Comparison of ENCODE assay signal across 24 cellular contexts in the genomic region with DNA sequence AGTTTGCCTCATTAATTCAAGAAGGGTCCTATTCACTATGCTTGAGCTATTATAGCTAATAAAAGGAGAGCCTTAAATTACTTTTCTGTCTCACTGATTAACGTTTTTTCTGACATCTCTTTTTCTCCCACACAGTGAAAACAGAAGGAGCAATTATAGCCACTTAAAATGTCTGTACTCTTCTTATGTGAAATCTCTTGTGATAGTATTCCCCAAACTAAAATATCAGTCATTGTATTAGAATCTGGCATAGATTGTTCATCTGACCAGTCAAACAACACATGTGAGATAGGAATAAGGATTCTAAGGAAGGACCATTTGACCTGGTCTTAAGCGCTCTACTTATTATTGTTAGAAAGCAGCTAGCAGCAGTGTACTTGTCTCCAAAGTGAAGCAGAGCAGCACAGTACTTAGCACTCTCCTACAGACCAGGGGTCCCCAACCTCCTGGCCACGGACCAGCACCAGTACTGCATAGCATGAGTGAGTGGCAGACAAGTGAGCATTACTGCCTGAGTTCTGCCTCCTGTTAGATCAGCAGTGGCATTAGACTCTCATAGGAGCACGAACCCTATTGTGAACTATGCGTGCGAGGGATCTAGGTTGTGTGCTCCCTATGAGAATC.
DNase-seq lines count a peak whose midpoint lies in the region; ATAC-seq and TF ChIP-seq lines count a peak whose summit lies in the region.
"Had no signal": no experiment of that assay in that cellular context is flagged by ENCODE, and none has a peak within 500 bp of the region (broad histone marks: within the 10 kb centered on the region; RNA-seq: fewer than 3 reads in every experiment).

No MANE protein-coding gene starts in this region.

- no peaks in the 10 kb centered on the region for H3K9me3 ChIP-seq in Loucy (ENCODE audit: insufficient read depth, low read depth, low read length)
- H3K9me3 ChIP-seq in heart right ventricle, result no peaks in the 10 kb centered on the region
- no peaks in the 10 kb centered on the region for H3K9me3 ChIP-seq in neuronal stem cell (replicated peaks in 1 of 2; ENCODE audit: control insufficient read depth in 2 of 2, insufficient read depth in 1 of 2, low read depth in 1 of 2, low read length in 2 of 2)
- H3K9me3 ChIP-seq: adrenal gland, lower lobe of right lung, mucosa of descending colon, upper lobe of left lung had no signal

- 78 to 82% methylated on average over 6 of the region's 6 CpGs for WGBS in heart right ventricle, 2 donors
- no CpG with 5 or more reads among the region's 6 CpGs for WGBS in neuronal stem cell (ENCODE audit: extremely low coverage in 2 of 2, insufficient read length in 2 of 2, insufficient replicate concordance in 1 of 2), 2 donors

- peak in 4 of 8 donors; percentile 29 to 61 (median 57) for ATAC-seq in heart right ventricle
- ATAC-seq: activated CD8-positive, alpha-beta memory T cell treated with anti-CD3 and anti-CD28 coated beads, Interleukin-2, amount 10 ng/mL, durations not matched to agents 7 days and 5 days; HCT116; lower lobe of right lung; mucosa of descending colon; Panc1 had no signal

- peak overlapping the region; percentile 5 for H3K4me2 ChIP-seq in Loucy (ENCODE audit: low read depth, low read length, poor library complexity, severe bottlenecking)
- H3K4me2 ChIP-seq in neuronal stem cell (ENCODE audit: insufficient read depth, low read length, poor library complexity, severe bottlenecking), result no peak overlapping the region

- intact Hi-C loops in heart right ventricle (cut with DNase I), result no loop called here

- H2AK5ac ChIP-seq in neuronal stem cell (ENCODE audit: low read depth, low read length), result no peak overlapping the region

- H2BK120ac ChIP-seq in neuronal stem cell (ENCODE audit: low read depth, low read length), result no peak overlapping the region

- no peak overlapping the region for H3K4ac ChIP-seq in neuronal stem cell (ENCODE audit: low read length)

- H3K36me3 ChIP-seq in Loucy (ENCODE audit: insufficient read depth, low read length) (peaks cover 9% of the 10 kb centered on the region; the same call in 1 of the 2 replicates), heart right ventricle (peaks cover 0 to 6% (median 0%) of the 10 kb centered on the region in 9 donors), neuronal stem cell (replicated peaks in 1 of 2; ENCODE audit: control insufficient read depth in 2 of 2, insufficient read depth in 2 of 2, low read length in 2 of 2) (peaks cover 0 to 19% of the 10 kb centered on the region in 2 donors)
- H3K36me3 ChIP-seq: adrenal gland, brain microvascular endothelial cell, lower lobe of right lung, upper lobe of left lung had no signal

- H4K20me1 ChIP-seq in Loucy (ENCODE audit: insufficient read depth, low read length, poor library complexity, severe bottlenecking), result no peaks in the 10 kb centered on the region

- no peaks in the 10 kb centered on the region for H3K79me1 ChIP-seq in neuronal stem cell (ENCODE audit: low read depth, low read length)

- H3K4me1 ChIP-seq in Loucy (ENCODE audit: insufficient read depth, low read length, poor library complexity, severe bottlenecking), result peaks cover 56% of the 10 kb centered on the region
- H3K4me1 ChIP-seq in heart right ventricle, result peaks cover 0 to 34% (median 21%) of the 10 kb centered on the region in 9 donors
- H3K4me1 ChIP-seq in neuronal stem cell (ENCODE audit: control insufficient read depth in 2 of 2, insufficient read depth in 1 of 2, low read depth in 1 of 2, low read length in 2 of 2), result peaks cover 4 to 5% of the 10 kb centered on the region in 2 donors
- H3K4me1 ChIP-seq: lower lobe of right lung had no signal

- DNase-seq in DMS79 (lab: John Stamatoyannopoulos, UW) (peak; percentile 92), heart right ventricle (no peak), neuronal stem cell (ENCODE audit: low spot score) (no peak), RPMI8226 (no peak)
- no peak for DNase-seq in activated CD4-positive, alpha-beta T cell treated with anti-CD3 and anti-CD28 coated beads for 4 hours
- no peak for DNase-seq in stimulated activated CD4-positive, alpha-beta T cell treated with anti-CD3 and anti-CD28 coated beads, Interleukin-4, amount 100 ng/mL, for 1 hour
- DNase-seq: activated CD4-positive, alpha-beta T cell treated with anti-CD3 and anti-CD28 coated beads, Interleukin-2, amount 50 U/mL, for 1 hour; activated CD8-positive, alpha-beta memory T cell treated with anti-CD3 and anti-CD28 coated beads, Interleukin-2, amount 10 ng/mL, durations not matched to agents 7 days and 5 days; activated naive CD4-positive, alpha-beta T cell treated with Interleukin-2 at 50 U/mL for 16 hours; adrenal gland; brain microvascular endothelial cell; Calu3; kidney; lower lobe of right lung; mucosa of descending colon; NCI-H1694 treated with DMSO at 0.1 percent for 48 hours; NCI-H526 treated with DMSO at 0.1 percent for 48 hours; nucleus accumbens; T1000; upper lobe of left lung had no signal

- H3K9ac ChIP-seq in Loucy (ENCODE audit: low read depth, low read length, poor library complexity, severe bottlenecking), result peak overlapping the region; percentile 30
- H3K9ac ChIP-seq in neuronal stem cell (ENCODE audit: low read depth, low read length, poor library complexity), result no peak overlapping the region

- no peak overlapping the region for H2BK15ac ChIP-seq in neuronal stem cell (ENCODE audit: low read length)

- no peak overlapping the region for H3K14ac ChIP-seq in neuronal stem cell (ENCODE audit: low read length)

- TF ChIP-seq CTCF in Loucy (conservative IDR thresholded peaks at IDR 0.05; ENCODE audit: low read length) (no peak), heart right ventricle (IDR thresholded peaks at IDR 0.05) (no peak)

- H3K9me2 ChIP-seq in Loucy (replicated peaks; ENCODE audit: low read depth, low read length), result no peaks in the 10 kb centered on the region

- no peak overlapping the region for H3K4me3 ChIP-seq in Loucy (ENCODE audit: low read length, poor library complexity, severe bottlenecking)
- no peak overlapping the region for H3K4me3 ChIP-seq in heart right ventricle
- no peak overlapping the region for H3K4me3 ChIP-seq in neuronal stem cell (ENCODE audit: low read length in 2 of 2)
- H3K4me3 ChIP-seq: adrenal gland, lower lobe of right lung, mucosa of descending colon, skin epidermis, upper lobe of left lung had no signal

- no peak overlapping the region for H3K18ac ChIP-seq in neuronal stem cell (ENCODE audit: low read length)

- no peaks in the 10 kb centered on the region for H3K27me3 ChIP-seq in Loucy (ENCODE audit: insufficient read depth, low read length, poor library complexity, severe bottlenecking)
- H3K27me3 ChIP-seq in heart right ventricle, result no peaks in the 10 kb centered on the region
- H3K27me3 ChIP-seq in neuronal stem cell (ENCODE audit: control insufficient read depth in 3 of 3, insufficient read depth in 3 of 3, low read depth in 1 of 3, low read length in 3 of 3), result no peaks in the 10 kb centered on the region
- H3K27me3 ChIP-seq: adrenal gland, brain microvascular endothelial cell, upper lobe of left lung had no signal

- H2BK12ac ChIP-seq in neuronal stem cell (ENCODE audit: low read length), result peak overlapping the region; percentile 33

- H3K27ac ChIP-seq in heart right ventricle (peak overlapping the region in 7 of 10 donors; percentile 8 to 72 (median 59)), neuronal stem cell (replicated peaks; ENCODE audit: low read length) (no peak overlapping the region)
- H3K27ac ChIP-seq: adrenal gland, brain microvascular endothelial cell, lower lobe of right lung, skin epidermis, upper lobe of left lung had no signal

- no peaks in the 10 kb centered on the region for H3K79me2 ChIP-seq in Loucy (ENCODE audit: insufficient read depth, low read length)

- H3F3A ChIP-seq in Loucy (ENCODE audit: low read depth), result peaks cover 22% of the 10 kb centered on the region

- H2BK5ac ChIP-seq in neuronal stem cell (ENCODE audit: low read length), result no peak overlapping the region

- no peak overlapping the region for H4K91ac ChIP-seq in neuronal stem cell (ENCODE audit: low read depth, low read length, poor library complexity)

- no peak overlapping the region for H3K23ac ChIP-seq in neuronal stem cell (ENCODE audit: low read depth, low read length, poor library complexity)

- peak overlapping the region; percentile 32 for H4K8ac ChIP-seq in neuronal stem cell (ENCODE audit: low read depth, low read length)

- H2AFZ ChIP-seq in Loucy (ENCODE audit: low read length) (no peak overlapping the region), neuronal stem cell (ENCODE audit: low read length) (no peak overlapping the region)
